ENCODE assay signal across 14 cellular contexts in genomic region chr20:24965065-24965919, GRCh38. TPM values are rescaled to one million over a fixed set of nuclear protein-coding genes. Genes with fewer than 3 reads are reported as not detected.
DNase-seq lines count a peak whose midpoint lies in the region; ATAC-seq and TF ChIP-seq lines count a peak whose summit lies in the region.
"Had no signal": no experiment of that assay in that cellular context is flagged by ENCODE, and none has a peak within 500 bp of the region (broad histone marks: within the 10 kb centered on the region; RNA-seq: fewer than 3 reads in every experiment).

No MANE protein-coding gene starts in this region.

- H3K9me3 Mint-ChIP-seq in activated T-cell treated with anti-CD3 and anti-CD28 coated beads, Interleukin-2, amount 50 U/mL, for 24 hours, result no peaks in the 10 kb centered on the region
- H3K9me3 Mint-ChIP-seq in activated T-cell treated with anti-CD3 and anti-CD28 coated beads, Interleukin-2, amount 50 U/mL, for 4 hours, result no peaks in the 10 kb centered on the region
- H3K9me3 Mint-ChIP-seq in activated naive CD4-positive, alpha-beta T cell treated with anti-CD3 and anti-CD28 coated beads, Interleukin-2, amount 50 U/mL, for 72 hours, result no peaks in the 10 kb centered on the region
- H3K9me3 Mint-ChIP-seq in memory B cell, result no peaks in the 10 kb centered on the region
- H3K9me3 Mint-ChIP-seq in stimulated activated naive CD8-positive, alpha-beta T cell treated with anti-CD3 and anti-CD28 coated beads, Interleukin-15, amount 100 ng/mL, for 72 hours, result no peaks in the 10 kb centered on the region
- H3K9me3 Mint-ChIP-seq: type B pancreatic cell had no signal

- no peak overlapping the region for H2AFZ ChIP-seq in PC-3 (ENCODE audit: low read length)

- CTCF ChIA-PET in PC-3 (lab: Charles Lee), result no interaction called here

- DNase-seq in activated T-cell treated with anti-CD3 and anti-CD28 coated beads, Interleukin-2, amount 50 U/mL, for 24 hours, result no peak
- DNase-seq in activated T-cell treated with anti-CD3 and anti-CD28 coated beads, Interleukin-2, amount 50 U/mL, for 4 hours, result no peak
- DNase-seq in activated naive CD4-positive, alpha-beta T cell treated with anti-CD3 and anti-CD28 coated beads, Interleukin-2, amount 50 U/mL, for 72 hours (ENCODE audit: low spot score in 2 of 2), result no peak
- no peak for DNase-seq in memory B cell (ENCODE audit: low spot score in 2 of 2)
- no peak for DNase-seq in stimulated activated naive CD8-positive, alpha-beta T cell treated with anti-CD3 and anti-CD28 coated beads, Interleukin-15, amount 100 ng/mL, for 72 hours
- no peak for DNase-seq in PC-3
- DNase-seq in amniotic stem cell (lab: John Stamatoyannopoulos, UW), result no peak
- DNase-seq: anterior cingulate cortex; Kasumi-1; NCI-H2029; stimulated activated CD4-positive, alpha-beta T cell treated with anti-CD3 and anti-CD28 coated beads, Interleukin-12 subunit alpha, Interleukin-12 subunit beta, amount 100 ng/mL, for 4 hours had no signal

- no peak overlapping the region for H3K27ac ChIP-seq in PC-3 (ENCODE audit: low read length)

- no peak overlapping the region for H3K4me2 ChIP-seq in PC-3 (ENCODE audit: low read length)

- peaks cover 98% of the 10 kb centered on the region for H3K36me3 Mint-ChIP-seq in activated T-cell treated with anti-CD3 and anti-CD28 coated beads, Interleukin-2, amount 50 U/mL, for 24 hours (ENCODE audit: low read depth)
- peaks cover 77% of the 10 kb centered on the region for H3K36me3 Mint-ChIP-seq in activated T-cell treated with anti-CD3 and anti-CD28 coated beads, Interleukin-2, amount 50 U/mL, for 4 hours (ENCODE audit: insufficient read depth)
- peaks cover 15 to 16% of the 10 kb centered on the region in 2 donors for H3K36me3 Mint-ChIP-seq in activated naive CD4-positive, alpha-beta T cell treated with anti-CD3 and anti-CD28 coated beads, Interleukin-2, amount 50 U/mL, for 72 hours
- H3K36me3 Mint-ChIP-seq in memory B cell, result peaks cover 51% of the 10 kb centered on the region

- no peaks in the 10 kb centered on the region for H3K9me2 ChIP-seq in PC-3 (replicated peaks; ENCODE audit: low read length)

- H4K20me1 ChIP-seq in PC-3 (ENCODE audit: low read length), result no peaks in the 10 kb centered on the region

- H3K27ac Mint-ChIP-seq in activated T-cell treated with anti-CD3 and anti-CD28 coated beads, Interleukin-2, amount 50 U/mL, for 24 hours, result peak overlapping the region; percentile 88
- peak overlapping the region; percentile 53 to 83 for H3K27ac Mint-ChIP-seq in activated naive CD4-positive, alpha-beta T cell treated with anti-CD3 and anti-CD28 coated beads, Interleukin-2, amount 50 U/mL, for 72 hours
- H3K27ac Mint-ChIP-seq in memory B cell, result peak overlapping the region; percentile 7
- peak overlapping the region; percentile 12 to 92 for H3K27ac Mint-ChIP-seq in stimulated activated naive CD8-positive, alpha-beta T cell treated with anti-CD3 and anti-CD28 coated beads, Interleukin-15, amount 100 ng/mL, for 72 hours
- H3K27ac Mint-ChIP-seq: type B pancreatic cell had no signal

- no peaks in the 10 kb centered on the region for H3K9me3 ChIP-seq in PC-3 (ENCODE audit: low read length)

- H3K4me3 ChIP-seq in PC-3 (ENCODE audit: low read length), result no peak overlapping the region

- no peaks in the 10 kb centered on the region for H3F3A ChIP-seq in PC-3 (ENCODE audit: low read length, unreplicated experiment)

- BruUV-seq in PC-3 (replicated peaks; lab: Mats Ljungman, UMichigan), result no TSS peak

- H3K27me3 ChIP-seq in PC-3 (ENCODE audit: low read length), result no peaks in the 10 kb centered on the region

- intact Hi-C loops in PC-3 (cut with micrococcal nuclease), result no loop called here

- H3K36me3 ChIP-seq in PC-3 (ENCODE audit: low read depth, low read length), result peaks cover 24% of the 10 kb centered on the region; the same call in 1 of the 2 replicates

- peaks cover 37% of the 10 kb centered on the region for H3K4me1 Mint-ChIP-seq in activated T-cell treated with anti-CD3 and anti-CD28 coated beads, Interleukin-2, amount 50 U/mL, for 24 hours (ENCODE audit: low read depth)
- H3K4me1 Mint-ChIP-seq in activated T-cell treated with anti-CD3 and anti-CD28 coated beads, Interleukin-2, amount 50 U/mL, for 4 hours (ENCODE audit: low read depth), result peaks cover 44% of the 10 kb centered on the region
- H3K4me1 Mint-ChIP-seq in memory B cell, result no peaks in the 10 kb centered on the region
- peaks cover 37% of the 10 kb centered on the region for H3K4me1 Mint-ChIP-seq in stimulated activated naive CD8-positive, alpha-beta T cell treated with anti-CD3 and anti-CD28 coated beads, Interleukin-15, amount 100 ng/mL, for 72 hours

- H3K4me3 Mint-ChIP-seq in activated T-cell treated with anti-CD3 and anti-CD28 coated beads, Interleukin-2, amount 50 U/mL, for 24 hours, result no peak overlapping the region
- no peak overlapping the region for H3K4me3 Mint-ChIP-seq in activated T-cell treated with anti-CD3 and anti-CD28 coated beads, Interleukin-2, amount 50 U/mL, for 4 hours
- no peak overlapping the region for H3K4me3 Mint-ChIP-seq in memory B cell
- peak overlapping the region; percentile 9 to 27 for H3K4me3 Mint-ChIP-seq in stimulated activated naive CD8-positive, alpha-beta T cell treated with anti-CD3 and anti-CD28 coated beads, Interleukin-15, amount 100 ng/mL, for 72 hours
- H3K4me3 Mint-ChIP-seq: type B pancreatic cell had no signal

- TF ChIP-seq CTCF in PC-3 (conservative IDR thresholded peaks at IDR 0.05; ENCODE audit: low read depth, low read length), result no peak

- no peaks in the 10 kb centered on the region for H3K4me1 ChIP-seq in PC-3 (ENCODE audit: insufficient read depth, low read length)

- no peaks in the 10 kb centered on the region for H3K79me2 ChIP-seq in PC-3 (ENCODE audit: low read length)

- H3K9ac ChIP-seq in PC-3 (ENCODE audit: low read length), result no peak overlapping the region

- POLR2A ChIA-PET in PC-3 (lab: Charles Lee; ENCODE audit: unreplicated experiment), result no interaction called here

- no peaks in the 10 kb centered on the region for H3K27me3 Mint-ChIP-seq in activated T-cell treated with anti-CD3 and anti-CD28 coated beads, Interleukin-2, amount 50 U/mL, for 24 hours
- no peaks in the 10 kb centered on the region for H3K27me3 Mint-ChIP-seq in activated T-cell treated with anti-CD3 and anti-CD28 coated beads, Interleukin-2, amount 50 U/mL, for 4 hours (ENCODE audit: low read depth)
- H3K27me3 Mint-ChIP-seq in memory B cell, result no peaks in the 10 kb centered on the region
- H3K27me3 Mint-ChIP-seq in stimulated activated naive CD8-positive, alpha-beta T cell treated with anti-CD3 and anti-CD28 coated beads, Interleukin-15, amount 100 ng/mL, for 72 hours, result no peaks in the 10 kb centered on the region
- H3K27me3 Mint-ChIP-seq: type B pancreatic cell had no signal

- no peak for ATAC-seq in activated T-cell treated with anti-CD3 and anti-CD28 coated beads, Interleukin-2, amount 50 U/mL, for 4 hours
- peak; percentile 11 to 24 for ATAC-seq in activated naive CD4-positive, alpha-beta T cell treated with anti-CD3 and anti-CD28 coated beads, Interleukin-2, amount 50 U/mL, for 72 hours
- ATAC-seq in memory B cell (ENCODE audit: low read depth), result no peak
- peak; percentile 52 for ATAC-seq in stimulated activated naive CD8-positive, alpha-beta T cell treated with anti-CD3 and anti-CD28 coated beads, Interleukin-15, amount 100 ng/mL, for 72 hours
- ATAC-seq in PC-3, result no peak
- no peak for ATAC-seq in GM18519 (IDR thresholded peaks at IDR 0.05; ENCODE audit: low FRiP score, unreplicated experiment)

RNA-seq across cellular contexts. Expression of gene CST7, which starts 16.2 kb away (rescaled TPM):
- total RNA-seq in activated T-cell treated with anti-CD3 and anti-CD28 coated beads, Interleukin-2, amount 50 U/mL, for 4 hours, result 10 to 100 TPM; 21.3 to 49.7 (median 46.9) TPM
- total RNA-seq in activated naive CD4-positive, alpha-beta T cell treated with anti-CD3 and anti-CD28 coated beads, Interleukin-2, amount 50 U/mL, for 72 hours, result 10 to 100 TPM; 29.8 to 50.3 TPM
- not detected in 2 replicates for total RNA-seq in PC-3 (2014; rRNA removed)
- total RNA-seq: A673 had no signal

RNA-seq across cellular contexts. Expression of gene APMAP, which starts 27.3 kb away (rescaled TPM):
- 10 to 100 TPM; 58.8 to 61.9 (median 61.4) TPM for total RNA-seq in activated T-cell treated with anti-CD3 and anti-CD28 coated beads, Interleukin-2, amount 50 U/mL, for 4 hours
- total RNA-seq in activated naive CD4-positive, alpha-beta T cell treated with anti-CD3 and anti-CD28 coated beads, Interleukin-2, amount 50 U/mL, for 72 hours, result 10 to 100 TPM; 33.7 to 57.6 TPM
- 134 and 137 TPM in 2 replicates for total RNA-seq in PC-3 (2014; rRNA removed)

Comparison
In these comparisons a context has a peak if more than half of its experiments do, and no peak if none do; other contexts are left out.
1. H3K27ac Mint-ChIP-seq: peak in every context shown above with its lines; median percentile 88 in activated T-cell treated with anti-CD3 and anti-CD28 coated beads, Interleukin-2, amount 50 U/mL, for 24 hours; 68 in activated naive CD4-positive, alpha-beta T cell treated with anti-CD3 and anti-CD28 coated beads, Interleukin-2, amount 50 U/mL, for 72 hours; 52 in stimulated activated naive CD8-positive, alpha-beta T cell treated with anti-CD3 and anti-CD28 coated beads, Interleukin-15, amount 100 ng/mL, for 72 hours; 7 in memory B cell.
2. H3K4me3 Mint-ChIP-seq: peak in stimulated activated naive CD8-positive, alpha-beta T cell treated with anti-CD3 and anti-CD28 coated beads, Interleukin-15, amount 100 ng/mL, for 72 hours (2 of 2); none in activated T-cell treated with anti-CD3 and anti-CD28 coated beads, Interleukin-2, amount 50 U/mL, for 24 hours (single experiment), activated T-cell treated with anti-CD3 and anti-CD28 coated beads, Interleukin-2, amount 50 U/mL, for 4 hours (single experiment) and memory B cell (single experiment).
3. ATAC-seq: peak in activated naive CD4-positive, alpha-beta T cell treated with anti-CD3 and anti-CD28 coated beads, Interleukin-2, amount 50 U/mL, for 72 hours (2 of 2) and stimulated activated naive CD8-positive, alpha-beta T cell treated with anti-CD3 and anti-CD28 coated beads, Interleukin-15, amount 100 ng/mL, for 72 hours (single experiment); none in activated T-cell treated with anti-CD3 and anti-CD28 coated beads, Interleukin-2, amount 50 U/mL, for 4 hours (0 of 2), memory B cell (single experiment), PC-3 (single experiment) and GM18519 (single experiment).
4. RNA of gene CST7, which starts 16.2 kb away (total RNA-seq): 29.8 to 50.3 TPM in activated naive CD4-positive, alpha-beta T cell treated with anti-CD3 and anti-CD28 coated beads, Interleukin-2, amount 50 U/mL, for 72 hours and 21.3 to 49.7 TPM in activated T-cell treated with anti-CD3 and anti-CD28 coated beads, Interleukin-2, amount 50 U/mL, for 4 hours; not detected in PC-3; every median in the first group is over 10 times any median in the second.